In the genomic region with DNA sequence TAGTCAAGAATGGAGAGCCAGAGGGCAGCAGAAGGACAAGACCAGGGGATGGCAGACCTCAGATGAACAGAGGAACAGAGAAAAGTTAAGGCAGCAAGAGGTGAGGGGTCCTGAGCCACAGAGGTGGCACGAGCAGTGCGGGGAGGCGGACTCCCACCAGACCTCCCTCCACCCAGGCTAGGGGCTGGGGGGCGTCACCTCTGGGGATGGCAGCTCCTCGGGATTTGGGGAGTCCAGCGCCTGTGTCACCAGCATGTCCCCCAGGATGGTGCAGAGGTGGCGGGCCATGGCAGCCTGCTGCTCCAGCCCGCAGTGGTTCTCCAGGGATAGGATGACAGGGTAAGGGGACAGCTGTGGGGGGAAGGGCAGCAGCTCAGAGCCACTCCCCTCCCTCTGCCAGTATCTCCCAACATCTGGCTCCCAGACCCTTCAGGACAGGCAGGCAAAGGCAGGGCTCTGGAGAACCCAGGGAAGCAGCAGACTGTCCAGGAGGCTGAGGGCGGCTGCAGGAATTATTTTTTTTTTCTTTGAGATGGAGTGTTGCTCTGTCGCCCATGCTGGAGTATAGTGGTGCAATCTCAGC, we compare ENCODE assay signal across 18 cellular contexts.
"Had no signal": no experiment of that assay in that cellular context is flagged by ENCODE, and none has a peak within 500 bp of the region (broad histone marks: within the 10 kb centered on the region; RNA-seq: fewer than 3 reads in every experiment).

No MANE protein-coding gene starts in this region.

- H3K36me3 Mint-ChIP-seq: activated naive CD4-positive, alpha-beta T cell treated with anti-CD3 and anti-CD28 coated beads, Interleukin-2, amount 50 U/mL, for 72 hours had no signal

- H3K27me3 ChIP-seq: brain microvascular endothelial cell, pancreas, upper lobe of left lung had no signal

- DNase-seq: activated CD4-positive, CD25-positive, alpha-beta regulatory T cell; activated effector memory CD4-positive, alpha-beta T cell treated with Interleukin-2 at 50 U/mL for 16 hours; activated T-cell treated with anti-CD3 and anti-CD28 coated beads, Interleukin-2, amount 50 U/mL, for 1 hour; amniotic stem cell; cerebellar nuclear complex; dermis blood vessel endothelial cell; glutamatergic neuron; left ventricle myocardium inferior; mesendoderm; pancreas; stimulated activated CD4-positive, alpha-beta T cell treated with anti-CD3 and anti-CD28 coated beads, Interleukin-4, amount 100 ng/mL, for 1 hour; stimulated activated CD8-positive, alpha-beta memory T cell treated with anti-CD3 and anti-CD28 coated beads, Interleukin-4, amount 100 ng/mL, for 48 hours; upper lobe of left lung had no signal

- H3K9me3 ChIP-seq: left ventricle myocardium inferior, pancreas, upper lobe of left lung had no signal

- H3K27me3 Mint-ChIP-seq: stimulated activated naive CD8-positive, alpha-beta T cell treated with anti-CD3 and anti-CD28 coated beads, Interleukin-15, Interleukin-2, amounts not matched to agents 100 ng/mL and 50 ng/mL, for 24 hours had no signal

- FAIRE-seq: islet of Langerhans, pancreas had no signal

- H3K4me1 Mint-ChIP-seq: nephron had no signal

- H3K27ac Mint-ChIP-seq: activated naive CD4-positive, alpha-beta T cell treated with anti-CD3 and anti-CD28 coated beads, Interleukin-2, amount 50 U/mL, for 72 hours; stimulated activated naive CD8-positive, alpha-beta T cell treated with anti-CD3 and anti-CD28 coated beads, Interleukin-15, Interleukin-2, amounts not matched to agents 100 ng/mL and 50 ng/mL, for 24 hours had no signal

- H3K4me1 ChIP-seq: pancreas, upper lobe of left lung had no signal

- H3K4me3 ChIP-seq: left ventricle myocardium inferior, pancreas, upper lobe of left lung had no signal

- H3K36me3 ChIP-seq: brain microvascular endothelial cell, pancreas had no signal

- H3K9me3 Mint-ChIP-seq: activated naive CD4-positive, alpha-beta T cell treated with anti-CD3 and anti-CD28 coated beads, Interleukin-2, amount 50 U/mL, for 72 hours; nephron; stimulated activated naive CD8-positive, alpha-beta T cell treated with anti-CD3 and anti-CD28 coated beads, Interleukin-15, Interleukin-2, amounts not matched to agents 100 ng/mL and 50 ng/mL, for 24 hours had no signal

- H3K4me3 Mint-ChIP-seq: nephron; stimulated activated naive CD8-positive, alpha-beta T cell treated with anti-CD3 and anti-CD28 coated beads, Interleukin-15, Interleukin-2, amounts not matched to agents 100 ng/mL and 50 ng/mL, for 24 hours had no signal

- H3K27ac ChIP-seq: brain microvascular endothelial cell, left ventricle myocardium inferior, pancreas, upper lobe of left lung had no signal
